8 cellular contexts compared by ENCODE assay signal in genomic region chr22:28855355-28856094, GRCh38. TPM values are rescaled to one million over a fixed set of nuclear protein-coding genes. Genes with fewer than 3 reads are reported as not detected.
A peak's percentile ranks its signal among the peaks of the same experiment; 100 is the strongest.
DNase-seq lines count a peak whose midpoint lies in the region; ATAC-seq and TF ChIP-seq lines count a peak whose summit lies in the region.

No MANE protein-coding gene starts in this region.

- H3K4me3 Mint-ChIP-seq in activated CD8-positive, alpha-beta memory T cell treated with anti-CD3 and anti-CD28 coated beads, Interleukin-2, amount 10 ng/mL, durations not matched to agents 7 days and 5 days, result no peak overlapping the region
- H3K4me3 Mint-ChIP-seq in naive thymus-derived CD4-positive, alpha-beta T cell, result no peak overlapping the region

- TF ChIP-seq POLR2A in esophagus squamous epithelium (IDR thresholded peaks at IDR 0.05), result no peak
- TF ChIP-seq POLR2A in tibial nerve (IDR thresholded peaks at IDR 0.05), result no peak

- H3K36me3 ChIP-seq in esophagus squamous epithelium, result no peaks in the 10 kb centered on the region
- no peaks in the 10 kb centered on the region for H3K36me3 ChIP-seq in naive thymus-derived CD4-positive, alpha-beta T cell (ENCODE audit: control insufficient read depth in 2 of 3, insufficient read depth in 3 of 3, low read length in 3 of 3)
- H3K36me3 ChIP-seq in tibial nerve, result no peaks in the 10 kb centered on the region

- no peaks in the 10 kb centered on the region for H3K4me1 Mint-ChIP-seq in activated CD8-positive, alpha-beta memory T cell treated with anti-CD3 and anti-CD28 coated beads, Interleukin-2, amount 10 ng/mL, durations not matched to agents 7 days and 5 days
- H3K4me1 Mint-ChIP-seq in naive thymus-derived CD4-positive, alpha-beta T cell, result no peaks in the 10 kb centered on the region

- H3K4me3 ChIP-seq in esophagus squamous epithelium (no peak overlapping the region), tibial nerve (no peak overlapping the region)
- H3K4me3 ChIP-seq in naive thymus-derived CD4-positive, alpha-beta T cell (ENCODE audit: low read length), result no peak overlapping the region

- no peaks in the 10 kb centered on the region for H3K36me3 Mint-ChIP-seq in activated CD8-positive, alpha-beta memory T cell treated with anti-CD3 and anti-CD28 coated beads, Interleukin-2, amount 10 ng/mL, durations not matched to agents 7 days and 5 days
- H3K36me3 Mint-ChIP-seq in naive thymus-derived CD4-positive, alpha-beta T cell, result peaks cover 0 to 8% (median 0%) of the 10 kb centered on the region in 5 donors

- peak; percentile 82 for DNase-seq in Ammon's horn (ENCODE audit: low spot score)
- peak; percentile 74 for DNase-seq in GM13977 (ENCODE audit: low spot score)
- peak; percentile 52 for DNase-seq in NCI-H2227 treated with DMSO at 0.1 percent for 48 hours (lab: John Stamatoyannopoulos, UW)
- peak; percentile 53 for DNase-seq in activated CD8-positive, alpha-beta memory T cell treated with anti-CD3 and anti-CD28 coated beads, Interleukin-2, amount 10 ng/mL, durations not matched to agents 7 days and 5 days
- DNase-seq in esophagus squamous epithelium (lab: John Stamatoyannopoulos, UW), result no peak
- DNase-seq in naive thymus-derived CD4-positive, alpha-beta T cell, result peak in 8 of 9 donors; percentile 29 to 70 (median 58)
- DNase-seq in tibial nerve (ENCODE audit: low spot score in 2 of 2), result peak in 1 of 2 donors; percentile 76

- in situ Hi-C loops in GM13977 (cut with MboI; ENCODE audit: low pct_unique_long_range_greater_than_20kb, low sequenced_read_pairs, unreplicated experiment), result loop anchor here (5.0 kb wide), 1 partner anchor 182 kb away; no protein-coding TSS in a partner anchor

- H3K27me3 Mint-ChIP-seq in activated CD8-positive, alpha-beta memory T cell treated with anti-CD3 and anti-CD28 coated beads, Interleukin-2, amount 10 ng/mL, durations not matched to agents 7 days and 5 days, result peaks cover 21% of the 10 kb centered on the region
- H3K27me3 Mint-ChIP-seq in naive thymus-derived CD4-positive, alpha-beta T cell, result peaks cover 3 to 18% (median 5%) of the 10 kb centered on the region in 5 donors

- peak in 1 of 2 donors; percentile 21 for TF ChIP-seq EP300 in tibial nerve (IDR thresholded peaks at IDR 0.05)

- TF ChIP-seq CTCF in GM13977 (IDR thresholded peaks at IDR 0.05; ENCODE audit: extremely low read depth, insufficient read depth, missing control alignments) (peak; percentile 89), esophagus squamous epithelium (IDR thresholded peaks at IDR 0.05) (peak; percentile 86 to 95 (median 94)), tibial nerve (IDR thresholded peaks at IDR 0.05) (peak; percentile 87 to 94 (median 88))

- CTCF ChIA-PET in activated CD8-positive, alpha-beta memory T cell treated with anti-CD3 and anti-CD28 coated beads, Interleukin-2, amount 10 ng/mL, durations not matched to agents 7 days and 5 days (lab: Charles Lee), result interaction anchor here (0.7 to 5.2 kb wide), 20 partner anchors 9 to 411 kb away, joined by 3 to 56 read pairs (median 3); no protein-coding TSS in a partner anchor
- CTCF ChIA-PET in naive thymus-derived CD4-positive, alpha-beta T cell (lab: Charles Lee), result interaction anchor here (0.6 to 2.1 kb wide), 5 partner anchors 25 to 853 kb away, joined by 3 to 46 read pairs (median 4); no protein-coding TSS in a partner anchor

- H3K9me3 ChIP-seq in esophagus squamous epithelium (no peaks in the 10 kb centered on the region), tibial nerve (no peaks in the 10 kb centered on the region)
- no peaks in the 10 kb centered on the region for H3K9me3 ChIP-seq in naive thymus-derived CD4-positive, alpha-beta T cell (ENCODE audit: control insufficient read depth in 2 of 3, low read length in 3 of 3)

- POLR2A ChIA-PET in naive thymus-derived CD4-positive, alpha-beta T cell (lab: Charles Lee), result interaction anchor here (0.5 kb wide), 1 partner anchor 52 kb away, joined by 5 read pairs; no protein-coding TSS in a partner anchor

- H3K4me1 ChIP-seq in esophagus squamous epithelium, result no peaks in the 10 kb centered on the region
- H3K4me1 ChIP-seq in naive thymus-derived CD4-positive, alpha-beta T cell (ENCODE audit: control insufficient read depth in 2 of 2, insufficient read depth in 2 of 2, low read length in 2 of 2), result no peaks in the 10 kb centered on the region
- peaks cover 0 to 9% (median 0%) of the 10 kb centered on the region in 4 donors for H3K4me1 ChIP-seq in tibial nerve

- WGBS in esophagus squamous epithelium, 2 donors, result 17 to 23% methylated on average over 6 of the region's 6 CpGs
- 20 to 26% methylated on average over 6 of the region's 6 CpGs for WGBS in tibial nerve, 2 donors

- no peaks in the 10 kb centered on the region for H3K9me3 Mint-ChIP-seq in activated CD8-positive, alpha-beta memory T cell treated with anti-CD3 and anti-CD28 coated beads, Interleukin-2, amount 10 ng/mL, durations not matched to agents 7 days and 5 days (ENCODE audit: low read depth)
- H3K9me3 Mint-ChIP-seq in naive thymus-derived CD4-positive, alpha-beta T cell, result no peaks in the 10 kb centered on the region

- H3K27ac ChIP-seq in esophagus squamous epithelium (no peak overlapping the region), tibial nerve (no peak overlapping the region)
- H3K27ac ChIP-seq in naive thymus-derived CD4-positive, alpha-beta T cell (ENCODE audit: low read depth, low read length), result no peak overlapping the region

- intact Hi-C loops in esophagus squamous epithelium (cut with DNase I), result loop anchor here (5.0 kb wide), 1 partner anchor 187 kb away; no protein-coding TSS in a partner anchor
- intact Hi-C loops in naive thymus-derived CD4-positive, alpha-beta T cell (cut with micrococcal nuclease), result loop anchor here (1.0 kb wide), 5 partner anchors 185 to 390 kb away; no protein-coding TSS in a partner anchor

- H3K27ac Mint-ChIP-seq in activated CD8-positive, alpha-beta memory T cell treated with anti-CD3 and anti-CD28 coated beads, Interleukin-2, amount 10 ng/mL, durations not matched to agents 7 days and 5 days, result no peak overlapping the region
- H3K27ac Mint-ChIP-seq in naive thymus-derived CD4-positive, alpha-beta T cell, result no peak overlapping the region

- H3K27me3 ChIP-seq in esophagus squamous epithelium (no peaks in the 10 kb centered on the region), tibial nerve (no peaks in the 10 kb centered on the region)
- H3K27me3 ChIP-seq in naive thymus-derived CD4-positive, alpha-beta T cell (ENCODE audit: control insufficient read depth in 2 of 2, insufficient read depth in 2 of 2, low read length in 2 of 2), result no peaks in the 10 kb centered on the region

- no peak for ATAC-seq in activated CD8-positive, alpha-beta memory T cell treated with anti-CD3 and anti-CD28 coated beads, Interleukin-2, amount 10 ng/mL, durations not matched to agents 7 days and 5 days
- ATAC-seq in naive thymus-derived CD4-positive, alpha-beta T cell, result peak; percentile 68
- ATAC-seq in GM18873 (IDR thresholded peaks at IDR 0.05; ENCODE audit: low FRiP score, unreplicated experiment), result no peak

RNA-seq across cellular contexts. Expression of gene ZNRF3, which starts 27.8 kb away (rescaled TPM):
- total RNA-seq in activated CD8-positive, alpha-beta memory T cell treated with anti-CD3 and anti-CD28 coated beads, Interleukin-2, amount 10 ng/mL, durations not matched to agents 7 days and 5 days, result under 1 TPM; 0.26 to 0.79 TPM
- total RNA-seq in esophagus squamous epithelium (10 to 100 TPM in 1 of 4 donors, 1 to 10 TPM in 3; 6.6 to 10.9 (median 7.2) TPM), tibial nerve (10 to 100 TPM; 18.0 to 37.9 (median 23.5) TPM)
- total RNA-seq in naive thymus-derived CD4-positive, alpha-beta T cell, result under 1 TPM; 0.59 to 0.98 (median 0.70) TPM
- polyA plus RNA-seq in naive thymus-derived CD4-positive, alpha-beta T cell, result under 1 TPM; 0.22 to 0.62 TPM

RNA-seq across cellular contexts. Expression of gene XBP1, which starts 55.2 kb away (rescaled TPM):
- 100 to 1,000 TPM; 139 to 141 TPM for total RNA-seq in activated CD8-positive, alpha-beta memory T cell treated with anti-CD3 and anti-CD28 coated beads, Interleukin-2, amount 10 ng/mL, durations not matched to agents 7 days and 5 days
- 100 to 1,000 TPM; 111 to 166 (median 131) TPM for total RNA-seq in esophagus squamous epithelium
- 100 to 1,000 TPM; 120 to 293 (median 144) TPM for total RNA-seq in naive thymus-derived CD4-positive, alpha-beta T cell
- polyA plus RNA-seq in naive thymus-derived CD4-positive, alpha-beta T cell, result 100 to 1,000 TPM; 250 to 417 TPM
- 100 to 1,000 TPM in 3 of 4 donors, 10 to 100 TPM in 1; 65.6 to 113 (median 111) TPM for total RNA-seq in tibial nerve
